Comparison of ENCODE assay signal across 8 cellular contexts in genomic region chr22:36363378-36363931, GRCh38. TPM values are rescaled to one million over a fixed set of nuclear protein-coding genes. Genes with fewer than 3 reads are reported as not detected.
DNase-seq lines count a peak whose midpoint lies in the region; ATAC-seq and TF ChIP-seq lines count a peak whose summit lies in the region.

No MANE protein-coding gene starts in this region.

- peak overlapping the region; percentile 76 for H3K4me2 ChIP-seq in SK-N-SH

- H3K4me1 Mint-ChIP-seq in WTC11 (peaks cover 95% of the 10 kb centered on the region), immature natural killer cell (peaks cover 97 to 98% of the 10 kb centered on the region in 2 donors)
- H3K4me1 Mint-ChIP-seq in stimulated activated naive B cell treated with anti-CD40 and anti-IgM and Interleukin-4, amounts not matched to agents 10 μg/mL and 1 μg/mL and 100 μg/mL, for 72 hours: peaks cover 85 to 98% of the 10 kb centered on the region in 2 donors

- H3K4me3 ChIP-seq in SK-N-SH (ENCODE audit: low read depth in 2 of 2, low read length in 1 of 2) (no peak overlapping the region), psoas muscle (no peak overlapping the region)

- no peak for ATAC-seq in SK-N-SH treated with all-trans-retinoic acid at 6 μM for 48 hours
- no peak for ATAC-seq in WTC11
- ATAC-seq in stimulated activated naive B cell treated with anti-CD40 and anti-IgM and Interleukin-4, amounts not matched to agents 10 μg/mL and 1 μg/mL and 100 μg/mL, for 72 hours (replicated peaks): no peak
- ATAC-seq in HG02759 (IDR thresholded peaks at IDR 0.05; ENCODE audit: unreplicated experiment): no peak
- no peak for ATAC-seq in psoas muscle

- H3K36me3 Mint-ChIP-seq in WTC11 (no peaks in the 10 kb centered on the region), immature natural killer cell (no peaks in the 10 kb centered on the region)
- peaks cover 38 to 57% of the 10 kb centered on the region in 2 donors for H3K36me3 Mint-ChIP-seq in stimulated activated naive B cell treated with anti-CD40 and anti-IgM and Interleukin-4, amounts not matched to agents 10 μg/mL and 1 μg/mL and 100 μg/mL, for 72 hours

- peak overlapping the region; percentile 37; the same call in 1 of the 2 replicates for H3K9ac ChIP-seq in SK-N-SH

- H4K20me1 ChIP-seq in SK-N-SH (ENCODE audit: insufficient read depth): peaks cover 99% of the 10 kb centered on the region

- peaks cover 55% of the 10 kb centered on the region for H3F3A ChIP-seq in SK-N-SH (replicated peaks; ENCODE audit: insufficient read depth)

- H3K27me3 Mint-ChIP-seq in WTC11 (ENCODE audit: low read depth): no peaks in the 10 kb centered on the region
- H3K27me3 Mint-ChIP-seq in immature natural killer cell (ENCODE audit: low read depth in 3 of 3): peaks cover 8 to 9% (median 9%) of the 10 kb centered on the region in 3 donors
- H3K27me3 Mint-ChIP-seq in stimulated activated naive B cell treated with anti-CD40 and anti-IgM and Interleukin-4, amounts not matched to agents 10 μg/mL and 1 μg/mL and 100 μg/mL, for 72 hours: no peaks in the 10 kb centered on the region

- H3K9me3 Mint-ChIP-seq in WTC11: no peaks in the 10 kb centered on the region
- H3K9me3 Mint-ChIP-seq in immature natural killer cell: no peaks in the 10 kb centered on the region
- H3K9me3 Mint-ChIP-seq in stimulated activated naive B cell treated with anti-CD40 and anti-IgM and Interleukin-4, amounts not matched to agents 10 μg/mL and 1 μg/mL and 100 μg/mL, for 72 hours: peaks cover 0 to 2% of the 10 kb centered on the region in 2 donors

- 72% methylated on average over 3 of the region's 4 CpGs for WGBS in SK-N-SH (ENCODE audit: low lambda C conversion rate)
- 91 to 94% (median 93%) methylated on average over 4 of the region's 4 CpGs for WGBS in psoas muscle, 3 donors

- peaks cover 100% of the 10 kb centered on the region for H3K79me2 ChIP-seq in SK-N-SH (ENCODE audit: insufficient read depth)

- H3K27ac ChIP-seq in SK-N-SH (ENCODE audit: low read depth in 2 of 2, low read length in 1 of 2): peak overlapping the region in 1 of 2 experiments; percentile 84; a peak in 2 of 4 replicates
- H3K27ac ChIP-seq in psoas muscle: no peak overlapping the region

- peaks cover 5 to 6% of the 10 kb centered on the region in 2 experiments for H3K36me3 ChIP-seq in SK-N-SH (replicated peaks in 1 of 2; ENCODE audit: control insufficient read depth in 1 of 2, insufficient read depth in 2 of 2, low read length in 1 of 2)
- H3K36me3 ChIP-seq in psoas muscle (ENCODE audit: insufficient read depth in 1 of 2, low read depth in 1 of 2): peaks cover 5 to 6% of the 10 kb centered on the region in 2 donors

- peaks cover 50 to 87% of the 10 kb centered on the region in 2 experiments for H3K4me1 ChIP-seq in SK-N-SH (ENCODE audit: control insufficient read depth in 1 of 2, insufficient read depth in 2 of 2, low read depth in 1 of 2, low read length in 1 of 2)
- peaks cover 90% of the 10 kb centered on the region for H3K4me1 ChIP-seq in psoas muscle

- CTCF ChIA-PET in SK-N-SH (lab: Yijun Ruan, JAX) (interaction anchor here (0.7 to 1.5 kb wide), 3 partner anchors 13 to 107 kb away, joined by 3 to 5 read pairs (median 3); no protein-coding TSS in a partner anchor), WTC11 (lab: Charles Lee) (interaction anchor here (1.6 kb wide), 1 partner anchor 107 kb away, joined by 4 read pairs; no protein-coding TSS in a partner anchor)

- POLR2A ChIA-PET in SK-N-SH (lab: Yijun Ruan, JAX): no interaction called here
- POLR2A ChIA-PET in WTC11 (lab: Charles Lee): interaction anchor here (1.2 to 2.3 kb wide), 2 partner anchors 25 to 32 kb away, joined by 5 read pairs; partner anchors contain the start of gene MYH9

- H3K4me3 Mint-ChIP-seq in WTC11: no peak overlapping the region
- peak overlapping the region; percentile 15 to 82 (median 53) for H3K4me3 Mint-ChIP-seq in immature natural killer cell
- peak overlapping the region; percentile 47 to 74 for H3K4me3 Mint-ChIP-seq in stimulated activated naive B cell treated with anti-CD40 and anti-IgM and Interleukin-4, amounts not matched to agents 10 μg/mL and 1 μg/mL and 100 μg/mL, for 72 hours

- H3K27me3 ChIP-seq in SK-N-SH (ENCODE audit: insufficient read depth) (no peaks in the 10 kb centered on the region), psoas muscle (ENCODE audit: insufficient read depth in 3 of 3, low read length in 2 of 3) (no peaks in the 10 kb centered on the region)

- no peak for TF ChIP-seq CTCF in SK-N-SH (IDR thresholded peaks at IDR 0.05)
- TF ChIP-seq CTCF in WTC11 (IDR thresholded peaks at IDR 0.05): no peak
- TF ChIP-seq CTCF in psoas muscle (IDR thresholded peaks at IDR 0.05): no peak

- H3K27ac Mint-ChIP-seq in WTC11: peak overlapping the region; percentile 99
- H3K27ac Mint-ChIP-seq in immature natural killer cell: peak overlapping the region; percentile 81 to 98 (median 95)
- peak overlapping the region; percentile 86 for H3K27ac Mint-ChIP-seq in stimulated activated naive B cell treated with anti-CD40 and anti-IgM and Interleukin-4, amounts not matched to agents 10 μg/mL and 1 μg/mL and 100 μg/mL, for 72 hours

- DNase-seq in SK-N-SH: no peak
- DNase-seq in WTC11 (ENCODE audit: low spot score): no peak
- DNase-seq in immature natural killer cell: no peak
- no peak for DNase-seq in stimulated activated naive B cell treated with anti-CD40 and anti-IgM and Interleukin-4, amounts not matched to agents 10 μg/mL and 1 μg/mL and 100 μg/mL, for 72 hours
- DNase-seq in pons (ENCODE audit: low spot score): no peak
- DNase-seq in psoas muscle: no peak

- no peak overlapping the region for H2AFZ ChIP-seq in SK-N-SH (ENCODE audit: low read depth)

- H3K9me2 ChIP-seq in SK-N-SH: no peaks in the 10 kb centered on the region

- no peak for TF ChIP-seq RAD21 in SK-N-SH (IDR thresholded peaks at IDR 0.05; ENCODE audit: low read length)

- intact Hi-C loops in psoas muscle (cut with DNase I): no loop called here

- no peak for TF ChIP-seq EP300 in SK-N-SH (IDR thresholded peaks at IDR 0.05; ENCODE audit: borderline replicate concordance in 1 of 2, low read depth in 1 of 2, low read length in 1 of 2)

- H3K9me3 ChIP-seq in SK-N-SH: no peaks in the 10 kb centered on the region
- no peaks in the 10 kb centered on the region for H3K9me3 ChIP-seq in psoas muscle

TF ChIP-seq in SK-N-SH, 30 proteins besides CTCF, POLR2A, EP300 and RAD21 (continues in another document):
- no peak for TF ChIP-seq USF2 (IDR thresholded peaks at IDR 0.05; ENCODE audit: borderline replicate concordance, low read depth, low read length)
- no peak for TF ChIP-seq GABPA (IDR thresholded peaks at IDR 0.05; ENCODE audit: low read depth)
- TF ChIP-seq MAX (IDR thresholded peaks at IDR 0.05; ENCODE audit: low read depth): no peak
- no peak for TF ChIP-seq NRF1 (IDR thresholded peaks at IDR 0.05; ENCODE audit: low read depth, low read length)

TF ChIP-seq in SK-N-SH treated with all-trans-retinoic acid at 6 μM for 48 hours, 23 proteins besides CTCF, POLR2A, EP300 and RAD21 (continues in another document):
- no peak for TF ChIP-seq CREB5 (CRISPR knock-in tag; IDR thresholded peaks at IDR 0.05; ENCODE audit: low read depth)
- no peak for TF ChIP-seq ZNF70 (CRISPR knock-in tag; IDR thresholded peaks at IDR 0.05)
- TF ChIP-seq TOX (CRISPR knock-in tag; IDR thresholded peaks at IDR 0.05; ENCODE audit: borderline replicate concordance): no peak
- TF ChIP-seq ESRRG (CRISPR knock-in tag; IDR thresholded peaks at IDR 0.05): no peak
- TF ChIP-seq ZC3H10 (CRISPR knock-in tag; IDR thresholded peaks at IDR 0.05): no peak
- TF ChIP-seq OSR1 (CRISPR knock-in tag; IDR thresholded peaks at IDR 0.05): no peak

TF ChIP-seq in WTC11, 78 proteins besides CTCF, POLR2A, EP300 and RAD21 (continues in another document):
- TF ChIP-seq AR (CRISPR knock-in tag; IDR thresholded peaks at IDR 0.05) (no peak), ZMAT4 (CRISPR knock-in tag; IDR thresholded peaks at IDR 0.05) (no peak), MXD4 (CRISPR knock-in tag; IDR thresholded peaks at IDR 0.05; ENCODE audit: borderline replicate concordance) (no peak)

RNA-seq across cellular contexts. Expression of gene MYH9, which starts 24.3 kb away (rescaled TPM):
- polyA plus RNA-seq in SK-N-SH (2012; rRNA removed) (202 and 303 TPM in 2 replicates), immature natural killer cell (100 to 1,000 TPM in 1 of 3 donors, 10 to 100 TPM in 1, 1 to 10 TPM in 1; 8.7 to 355 (median 40.2) TPM), psoas muscle (10 to 100 TPM; 35.6 to 89.3 (median 56.3) TPM)
- polyA plus RNA-seq in SK-N-SH (2012; cell fraction: cytosol; rRNA removed): 181 and 225 TPM in 2 replicates
- 401 and 439 TPM in 2 replicates for polyA plus RNA-seq in SK-N-SH (2012; cell fraction: nucleus; rRNA removed)
- total RNA-seq in WTC11 (2021) (272 to 288 TPM (median 277 TPM) in 3 replicates), psoas muscle (100 to 1,000 TPM in 3 of 4 donors, 10 to 100 TPM in 1; 92.0 to 214 (median 179) TPM)
